In genomic region chr17:48181653-48182052, GRCh38 we compare ENCODE assay signal across 11 cellular contexts.
DNase-seq lines count a peak whose midpoint lies in the region; ATAC-seq lines count a peak whose summit lies in the region.
"Had no signal": no experiment of that assay in that cellular context is flagged by ENCODE, and none has a peak within 500 bp of the region (broad histone marks: within the 10 kb centered on the region; RNA-seq: fewer than 3 reads in every experiment).

No MANE protein-coding gene starts in this region.

- peaks cover 2% of the 10 kb centered on the region for H3K4me1 ChIP-seq in mesenchymal stem cell (ENCODE audit: control insufficient read depth, insufficient read depth, low read depth, low read length)

- peaks cover 0 to 66% of the 10 kb centered on the region in 2 experiments for H3K27me3 ChIP-seq in mesenchymal stem cell (ENCODE audit: control insufficient read depth in 1 of 2, insufficient read depth in 1 of 2, low read length in 2 of 2)

- no peak overlapping the region for H2BK12ac ChIP-seq in mesenchymal stem cell (ENCODE audit: low read length in 2 of 2)

- no peak overlapping the region for H2BK120ac ChIP-seq in mesenchymal stem cell (ENCODE audit: low read depth, low read length)

- H3K9ac ChIP-seq in mesenchymal stem cell (ENCODE audit: low read length): no peak overlapping the region

- no peak overlapping the region for H3K4me3 Mint-ChIP-seq in activated CD4-positive, alpha-beta T cell treated with anti-CD3 and anti-CD28 coated beads, Interleukin-2, amount 10 ng/mL, durations not matched to agents 7 days and 5 days
- H3K4me3 Mint-ChIP-seq: activated naive CD4-positive, alpha-beta T cell treated with anti-CD3 and anti-CD28 coated beads, Interleukin-2, amount 10 ng/mL, durations not matched to agents 7 days and 5 days had no signal

- peaks cover 12% of the 10 kb centered on the region for H3K4me1 Mint-ChIP-seq in activated CD4-positive, alpha-beta T cell treated with anti-CD3 and anti-CD28 coated beads, Interleukin-2, amount 10 ng/mL, durations not matched to agents 7 days and 5 days

- POLR2A ChIA-PET in activated CD4-positive, alpha-beta T cell treated with anti-CD3 and anti-CD28 coated beads, Interleukin-2, amount 10 ng/mL, durations not matched to agents 7 days and 5 days (lab: Charles Lee): no interaction called here

- no peak overlapping the region for H3K4me2 ChIP-seq in mesenchymal stem cell (ENCODE audit: low read length, poor library complexity, severe bottlenecking)

- H3K27ac Mint-ChIP-seq in activated CD4-positive, alpha-beta T cell treated with anti-CD3 and anti-CD28 coated beads, Interleukin-2, amount 10 ng/mL, durations not matched to agents 7 days and 5 days: no peak overlapping the region
- H3K27ac Mint-ChIP-seq: activated naive CD4-positive, alpha-beta T cell treated with anti-CD3 and anti-CD28 coated beads, Interleukin-2, amount 10 ng/mL, durations not matched to agents 7 days and 5 days had no signal

- no peak overlapping the region for H2AK5ac ChIP-seq in mesenchymal stem cell (ENCODE audit: low read length, severe bottlenecking)

- H3K79me1 ChIP-seq in mesenchymal stem cell (replicated peaks; ENCODE audit: low read length, poor library complexity, severe bottlenecking): no peaks in the 10 kb centered on the region

- H3K27ac ChIP-seq in mesenchymal stem cell (ENCODE audit: low read length, poor library complexity, severe bottlenecking): no peak overlapping the region

- H3K9me3 ChIP-seq in mesenchymal stem cell (ENCODE audit: control insufficient read depth, low read length): no peaks in the 10 kb centered on the region

- H3K4me3 ChIP-seq in mesenchymal stem cell (ENCODE audit: insufficient read depth in 1 of 2, low read depth in 1 of 2, low read length in 2 of 2): no peak overlapping the region

- no peak overlapping the region for H3K23ac ChIP-seq in mesenchymal stem cell (ENCODE audit: low read length in 2 of 2)

- H2BK5ac ChIP-seq in mesenchymal stem cell (ENCODE audit: low read depth, low read length, poor library complexity, severe bottlenecking): no peak overlapping the region

- no peak overlapping the region for H2AFZ ChIP-seq in mesenchymal stem cell (ENCODE audit: low read depth, low read length)

- H3K36me3 Mint-ChIP-seq in activated CD4-positive, alpha-beta T cell treated with anti-CD3 and anti-CD28 coated beads, Interleukin-2, amount 10 ng/mL, durations not matched to agents 7 days and 5 days (ENCODE audit: low read depth): peaks cover 73% of the 10 kb centered on the region

- no peak overlapping the region for H3K14ac ChIP-seq in mesenchymal stem cell (ENCODE audit: low read length in 2 of 2)

- no peak overlapping the region for H2BK15ac ChIP-seq in mesenchymal stem cell (ENCODE audit: low read depth, poor library complexity, severe bottlenecking)

- no peaks in the 10 kb centered on the region for H3K27me3 Mint-ChIP-seq in activated CD4-positive, alpha-beta T cell treated with anti-CD3 and anti-CD28 coated beads, Interleukin-2, amount 10 ng/mL, durations not matched to agents 7 days and 5 days
- H3K27me3 Mint-ChIP-seq: activated naive CD4-positive, alpha-beta T cell treated with anti-CD3 and anti-CD28 coated beads, Interleukin-2, amount 10 ng/mL, durations not matched to agents 7 days and 5 days had no signal

- H4K91ac ChIP-seq in mesenchymal stem cell (ENCODE audit: low read length): no peak overlapping the region

- no peak overlapping the region for H4K8ac ChIP-seq in mesenchymal stem cell (ENCODE audit: low read length)

- no peaks in the 10 kb centered on the region for H3K9me3 Mint-ChIP-seq in activated CD4-positive, alpha-beta T cell treated with anti-CD3 and anti-CD28 coated beads, Interleukin-2, amount 10 ng/mL, durations not matched to agents 7 days and 5 days
- H3K9me3 Mint-ChIP-seq: activated naive CD4-positive, alpha-beta T cell treated with anti-CD3 and anti-CD28 coated beads, Interleukin-2, amount 10 ng/mL, durations not matched to agents 7 days and 5 days had no signal

- 0% methylated on average over 1 of the region's 1 CpG for WGBS in mesenchymal stem cell

- H3K18ac ChIP-seq in mesenchymal stem cell (ENCODE audit: low read depth in 1 of 2, low read length in 2 of 2): no peak overlapping the region

- DNase-seq in DMS79 (lab: John Stamatoyannopoulos, UW) (peak; percentile 24), HuH-7 (ENCODE audit: low spot score) (peak; percentile 14), amniotic epithelial cell (ENCODE audit: low read depth) (peak; percentile 30), mesenchymal stem cell (peak; percentile 50)
- no peak for DNase-seq in activated CD4-positive, alpha-beta T cell treated with anti-CD3 and anti-CD28 coated beads, Interleukin-2, amount 10 ng/mL, durations not matched to agents 7 days and 5 days
- DNase-seq: activated naive CD4-positive, alpha-beta T cell treated with anti-CD3 and anti-CD28 coated beads, Interleukin-2, amount 10 ng/mL, durations not matched to agents 7 days and 5 days; NCI-H1694 treated with DMSO at 0.1 percent for 48 hours; stimulated activated CD8-positive, alpha-beta memory T cell treated with anti-CD3 and anti-CD28 coated beads, Interleukin-4, amount 100 ng/mL, for 48 hours had no signal

- CTCF ChIA-PET in activated CD4-positive, alpha-beta T cell treated with anti-CD3 and anti-CD28 coated beads, Interleukin-2, amount 10 ng/mL, durations not matched to agents 7 days and 5 days (lab: Charles Lee): interaction anchor here (0.8 to 1.3 kb wide), 2 partner anchors 24 to 37 kb away, joined by 3 read pairs; no protein-coding TSS in a partner anchor

- ATAC-seq in GM21825 (IDR thresholded peaks at IDR 0.05; ENCODE audit: unreplicated experiment) (no peak), HG03378 (IDR thresholded peaks at IDR 0.05; ENCODE audit: unreplicated experiment) (no peak), GM21786 (IDR thresholded peaks at IDR 0.05; ENCODE audit: unreplicated experiment) (no peak)

- H3K36me3 ChIP-seq in mesenchymal stem cell (ENCODE audit: control insufficient read depth in 1 of 2, insufficient read depth in 2 of 2, low read depth in 1 of 2, low read length in 2 of 2): no peaks in the 10 kb centered on the region

- H3K4ac ChIP-seq in mesenchymal stem cell (ENCODE audit: low read depth in 1 of 2, low read length in 2 of 2): no peak overlapping the region
